In genomic region chr2:112001136-112001764, GRCh38 we compare ENCODE assay signal across 12 cellular contexts. TPM values are rescaled to one million over a fixed set of nuclear protein-coding genes. Genes with fewer than 3 reads are reported as not detected.
DNase-seq lines count a peak whose midpoint lies in the region; ATAC-seq, FAIRE-seq and TF ChIP-seq lines count a peak whose summit lies in the region.
"Had no signal": no experiment of that assay in that cellular context is flagged by ENCODE, and none has a peak within 500 bp of the region (broad histone marks: within the 10 kb centered on the region; RNA-seq: fewer than 3 reads in every experiment).

No MANE protein-coding gene starts in this region.

- H3K36me3 Mint-ChIP-seq in activated B cell treated with CpG ODN at 0.5 μM for 24 hours (ENCODE audit: low read depth) (no peaks in the 10 kb centered on the region), naive B cell (no peaks in the 10 kb centered on the region)

- H3K27ac Mint-ChIP-seq in activated B cell treated with CpG ODN at 0.5 μM for 24 hours (peak overlapping the region; percentile 42), naive B cell (peak overlapping the region in 4 of 6 donors; percentile 14 to 71 (median 50))
- H3K27ac Mint-ChIP-seq: activated T-helper 1 cell treated with anti-CD3 and anti-CD28 coated beads, Interleukin-12 subunit alpha, Interleukin-12 subunit beta, Interleukin-2, Interleukin-4 antibody, amounts not matched to agents 30 ng/mL and 10 ng/mL and 1 ng/mL, durations not matched to agents 14 hours and 24 hours and 36 hours; T-helper 2 cell treated with Interferon-gamma antibody and Interleukin-4, amounts not matched to agents 5 μg/mL and 100 μg/mL, for 36 hours had no signal

- H3K9me3 Mint-ChIP-seq in activated B cell treated with CpG ODN at 0.5 μM for 24 hours (no peaks in the 10 kb centered on the region), naive B cell (no peaks in the 10 kb centered on the region)
- H3K9me3 Mint-ChIP-seq: activated T-helper 1 cell treated with anti-CD3 and anti-CD28 coated beads, Interleukin-12 subunit alpha, Interleukin-12 subunit beta, Interleukin-2, Interleukin-4 antibody, amounts not matched to agents 30 ng/mL and 10 ng/mL and 1 ng/mL, durations not matched to agents 14 hours and 24 hours and 36 hours; T-helper 2 cell treated with Interferon-gamma antibody and Interleukin-4, amounts not matched to agents 5 μg/mL and 100 μg/mL, for 36 hours had no signal

- CTCF ChIA-PET in activated B cell treated with CpG ODN at 0.5 μM for 24 hours (lab: Charles Lee) = no interaction called here

- H3K4me1 Mint-ChIP-seq in activated B cell treated with CpG ODN at 0.5 μM for 24 hours = peaks cover 27% of the 10 kb centered on the region
- H3K4me1 Mint-ChIP-seq in naive B cell = peaks cover 22 to 30% (median 26%) of the 10 kb centered on the region in 3 donors

- no peak for DNase-seq in GM12892 (ENCODE audit: insufficient read length)
- DNase-seq in MG63 = peak; percentile 48
- no peak for DNase-seq in activated B cell treated with CpG ODN at 0.5 μM for 24 hours
- peak; percentile 38 for DNase-seq in naive B cell
- DNase-seq in epidermal melanocyte (ENCODE audit: insufficient read length, low spot score) = no peak
- DNase-seq in HT-29 (ENCODE audit: low spot score) = no peak
- no peak for DNase-seq in foreskin fibroblast
- DNase-seq: hippocampal formation; stimulated activated CD4-positive, alpha-beta T cell treated with anti-CD3 and anti-CD28 coated beads, Interleukin-15, amount 100 ng/mL, for 24 hours had no signal

- peak; percentile 57 for FAIRE-seq in GM12892 (lab: Jason Lieb, UNC)

- no peak for TF ChIP-seq POLR2A in GM12892 (IDR thresholded peaks at IDR 0.05; ENCODE audit: low read depth, low read length)

- ATAC-seq in activated B cell treated with CpG ODN at 0.5 μM for 24 hours (ENCODE audit: low read depth) (peak; percentile 56), naive B cell (ENCODE audit: low read depth in 2 of 2) (peak; percentile 80 to 82), HG02938 (IDR thresholded peaks at IDR 0.05; ENCODE audit: unreplicated experiment) (no peak)

- no peak overlapping the region for H3K4me3 ChIP-seq in MG63
- H3K4me3 ChIP-seq in foreskin fibroblast (ENCODE audit: low read depth in 1 of 2, low read length in 2 of 2) = no peak overlapping the region

- no peak for TF ChIP-seq CTCF in activated B cell treated with CpG ODN at 0.5 μM for 24 hours (IDR thresholded peaks at IDR 0.05)
- TF ChIP-seq CTCF in foreskin fibroblast (IDR thresholded peaks at IDR 0.05; ENCODE audit: low read depth, low read length) = no peak

- POLR2A ChIA-PET in activated B cell treated with CpG ODN at 0.5 μM for 24 hours (lab: Charles Lee) = no interaction called here

- no peaks in the 10 kb centered on the region for H3K27me3 Mint-ChIP-seq in activated B cell treated with CpG ODN at 0.5 μM for 24 hours
- H3K27me3 Mint-ChIP-seq in naive B cell = no peaks in the 10 kb centered on the region

- peaks cover 6% of the 10 kb centered on the region for H3K9me3 ChIP-seq in MG63

- no peaks in the 10 kb centered on the region for H3K36me3 ChIP-seq in MG63

- H3K4me3 Mint-ChIP-seq in activated B cell treated with CpG ODN at 0.5 μM for 24 hours (peak overlapping the region; percentile 9), naive B cell (peak overlapping the region in 6 of 8 donors; percentile 1 to 58 (median 36))
- H3K4me3 Mint-ChIP-seq: activated T-helper 1 cell treated with anti-CD3 and anti-CD28 coated beads, Interleukin-12 subunit alpha, Interleukin-12 subunit beta, Interleukin-2, Interleukin-4 antibody, amounts not matched to agents 30 ng/mL and 10 ng/mL and 1 ng/mL, durations not matched to agents 14 hours and 24 hours and 36 hours; T-helper 2 cell treated with Interferon-gamma antibody and Interleukin-4, amounts not matched to agents 5 μg/mL and 100 μg/mL, for 36 hours had no signal

- intact Hi-C loops in activated B cell treated with CpG ODN at 0.5 μM for 24 hours (cut with micrococcal nuclease) = loop anchor here (5.0 kb wide), 1 partner anchor 104 kb away; the partner anchor contains the start of gene MERTK

- H3K27me3 ChIP-seq in MG63 = no peaks in the 10 kb centered on the region

RNA-seq across cellular contexts. Expression of gene TMEM87B, which starts 53.8 kb away (rescaled TPM):
- polyA plus RNA-seq in GM12892 (2012; ENCODE audit: missing spikeins) = 25.9 TPM
- total RNA-seq in MG63 (2014; rRNA removed; shearing (Covaris generic); ENCODE audit: low replicate concordance) = 7.0 and 32.9 TPM in 2 replicates
- 19.8 and 20.0 TPM in 2 replicates for total RNA-seq in activated B cell treated with CpG ODN at 0.5 μM for 24 hours
- polyA plus RNA-seq in naive B cell (ENCODE audit: low read depth in 6 of 6) = 10 to 100 TPM in 1 of 6 donors, 1 to 10 TPM in 5; 5.3 to 12.6 (median 9.5) TPM
- total RNA-seq in HT-29 (2014; rRNA removed; shearing (Covaris generic)) = 9.1 and 18.7 TPM in 2 replicates

Comparison
In these comparisons a context has a peak if more than half of its experiments do, and no peak if none do; other contexts are left out.
1. DNase-seq: peak in MG63 (single experiment) and naive B cell (single experiment); none in GM12892 (single experiment), activated B cell treated with CpG ODN at 0.5 μM for 24 hours (single experiment), epidermal melanocyte (single experiment), HT-29 (single experiment) and foreskin fibroblast (0 of 2).